2 cellular contexts compared by ENCODE assay signal in genomic region chr2:9375857-9376428, GRCh38.
TF ChIP-seq lines count a peak whose summit lies in the region.

No MANE protein-coding gene starts in this region.

TF ChIP-seq in GM12891, 5 proteins besides CTCF, POLR2A, EP300 and RAD21:
- no peak for TF ChIP-seq TAF1 (IDR thresholded peaks at IDR 0.05; ENCODE audit: low read depth, low read length)
- TF ChIP-seq SPI1 (IDR thresholded peaks at IDR 0.05; ENCODE audit: low read depth, low read length): no peak
- TF ChIP-seq PAX5 (IDR thresholded peaks at IDR 0.05; ENCODE audit: insufficient read depth, low read length, severe bottlenecking): no peak
- no peak for TF ChIP-seq POU2F2 (IDR thresholded peaks at IDR 0.05; ENCODE audit: low read depth, low read length)
- no peak for TF ChIP-seq POLR2AphosphoS5 (IDR thresholded peaks at IDR 0.05; ENCODE audit: low read depth, low read length)

TF ChIP-seq in GM12878, 131 proteins besides CTCF, POLR2A, EP300 and RAD21:
- TF ChIP-seq ASH2L (IDR thresholded peaks at IDR 0.05; ENCODE audit: borderline replicate concordance, low read depth) (no peak), SMC3 (IDR thresholded peaks at IDR 0.05; ENCODE audit: borderline replicate concordance, low read length) (peak; percentile 27; the same call in 1 of the 2 replicates)
